Comparison of ENCODE assay signal across 25 cellular contexts in genomic region chr9:91805031-91805430, GRCh38.
"Had no signal": no experiment of that assay in that cellular context is flagged by ENCODE, and none has a peak within 500 bp of the region (broad histone marks: within the 10 kb centered on the region; RNA-seq: fewer than 3 reads in every experiment).

No MANE protein-coding gene starts in this region.

- H3K36me3 ChIP-seq: suprapubic skin, tibial artery, upper lobe of right lung had no signal

- H3K27ac ChIP-seq: body of pancreas, SK-N-MC, suprapubic skin, tibial artery, upper lobe of right lung, VCaP had no signal

- H3K4me3 ChIP-seq: body of pancreas, SK-N-MC, suprapubic skin, tibial artery, upper lobe of right lung had no signal

- H3K4me1 ChIP-seq: body of pancreas, tibial artery had no signal

- H3K9me3 ChIP-seq: body of pancreas, suprapubic skin, tibial artery, upper lobe of right lung had no signal

- ATAC-seq: activated CD4-positive, CD25-positive, alpha-beta regulatory T cell treated with anti-CD3 and anti-CD28 coated beads, Interleukin-2, amount 50 U/mL, for 24 hours; activated T-cell treated with anti-CD3 and anti-CD28 coated beads, Interleukin-2, amount 50 U/mL, for 72 hours; body of pancreas; esophagus mucosa; naive thymus-derived CD8-positive, alpha-beta T cell; sciatic nerve; stimulated activated effector memory CD8-positive, alpha-beta T cell treated with anti-CD3 and anti-CD28 coated beads, Interleukin-12 subunit alpha, Interleukin-12 subunit beta, amount 100 ng/mL, for 72 hours; stimulated activated naive CD8-positive, alpha-beta T cell treated with anti-CD3 and anti-CD28 coated beads, Interleukin-15, amount 100 ng/mL, for 72 hours; upper lobe of right lung had no signal

- H3K27me3 ChIP-seq: body of pancreas, suprapubic skin, tibial artery, upper lobe of right lung had no signal

- DNase-seq: activated CD4-positive, alpha-beta T cell treated with anti-CD3 and anti-CD28 coated beads for 48 hours; activated CD4-positive, alpha-beta T cell treated with anti-CD3 and anti-CD28 coated beads, Interleukin-2, amount 50 U/mL, for 48 hours; activated naive CD4-positive, alpha-beta T cell; activated T-cell treated with anti-CD3 and anti-CD28 coated beads for 4 hours; activated T-cell treated with anti-CD3 and anti-CD28 coated beads, Interleukin-2, amount 50 U/mL, for 72 hours; body of pancreas; cortex of kidney; glutamatergic neuron; left cardiac atrium; midbrain; naive thymus-derived CD8-positive, alpha-beta T cell; nucleus accumbens; small intestine; stimulated activated CD4-positive, alpha-beta T cell treated with anti-CD3 and anti-CD28 coated beads, Interleukin-4, amount 100 ng/mL, for 24 hours; stimulated activated naive CD8-positive, alpha-beta T cell treated with anti-CD3 and anti-CD28 coated beads, Interleukin-15, amount 100 ng/mL, for 72 hours; T-helper 9 cell; tibial artery; upper lobe of right lung had no signal
